1 cellular context compared by ENCODE assay signal in genomic region chr16:22189473-22190168, GRCh38.
TF ChIP-seq lines count a peak whose summit lies in the region.

No MANE protein-coding gene starts in this region.

TF ChIP-seq in GM23338, 12 proteins besides CTCF, POLR2A, EP300 and RAD21 (continued from another document):
- TF ChIP-seq, protein P1, sequence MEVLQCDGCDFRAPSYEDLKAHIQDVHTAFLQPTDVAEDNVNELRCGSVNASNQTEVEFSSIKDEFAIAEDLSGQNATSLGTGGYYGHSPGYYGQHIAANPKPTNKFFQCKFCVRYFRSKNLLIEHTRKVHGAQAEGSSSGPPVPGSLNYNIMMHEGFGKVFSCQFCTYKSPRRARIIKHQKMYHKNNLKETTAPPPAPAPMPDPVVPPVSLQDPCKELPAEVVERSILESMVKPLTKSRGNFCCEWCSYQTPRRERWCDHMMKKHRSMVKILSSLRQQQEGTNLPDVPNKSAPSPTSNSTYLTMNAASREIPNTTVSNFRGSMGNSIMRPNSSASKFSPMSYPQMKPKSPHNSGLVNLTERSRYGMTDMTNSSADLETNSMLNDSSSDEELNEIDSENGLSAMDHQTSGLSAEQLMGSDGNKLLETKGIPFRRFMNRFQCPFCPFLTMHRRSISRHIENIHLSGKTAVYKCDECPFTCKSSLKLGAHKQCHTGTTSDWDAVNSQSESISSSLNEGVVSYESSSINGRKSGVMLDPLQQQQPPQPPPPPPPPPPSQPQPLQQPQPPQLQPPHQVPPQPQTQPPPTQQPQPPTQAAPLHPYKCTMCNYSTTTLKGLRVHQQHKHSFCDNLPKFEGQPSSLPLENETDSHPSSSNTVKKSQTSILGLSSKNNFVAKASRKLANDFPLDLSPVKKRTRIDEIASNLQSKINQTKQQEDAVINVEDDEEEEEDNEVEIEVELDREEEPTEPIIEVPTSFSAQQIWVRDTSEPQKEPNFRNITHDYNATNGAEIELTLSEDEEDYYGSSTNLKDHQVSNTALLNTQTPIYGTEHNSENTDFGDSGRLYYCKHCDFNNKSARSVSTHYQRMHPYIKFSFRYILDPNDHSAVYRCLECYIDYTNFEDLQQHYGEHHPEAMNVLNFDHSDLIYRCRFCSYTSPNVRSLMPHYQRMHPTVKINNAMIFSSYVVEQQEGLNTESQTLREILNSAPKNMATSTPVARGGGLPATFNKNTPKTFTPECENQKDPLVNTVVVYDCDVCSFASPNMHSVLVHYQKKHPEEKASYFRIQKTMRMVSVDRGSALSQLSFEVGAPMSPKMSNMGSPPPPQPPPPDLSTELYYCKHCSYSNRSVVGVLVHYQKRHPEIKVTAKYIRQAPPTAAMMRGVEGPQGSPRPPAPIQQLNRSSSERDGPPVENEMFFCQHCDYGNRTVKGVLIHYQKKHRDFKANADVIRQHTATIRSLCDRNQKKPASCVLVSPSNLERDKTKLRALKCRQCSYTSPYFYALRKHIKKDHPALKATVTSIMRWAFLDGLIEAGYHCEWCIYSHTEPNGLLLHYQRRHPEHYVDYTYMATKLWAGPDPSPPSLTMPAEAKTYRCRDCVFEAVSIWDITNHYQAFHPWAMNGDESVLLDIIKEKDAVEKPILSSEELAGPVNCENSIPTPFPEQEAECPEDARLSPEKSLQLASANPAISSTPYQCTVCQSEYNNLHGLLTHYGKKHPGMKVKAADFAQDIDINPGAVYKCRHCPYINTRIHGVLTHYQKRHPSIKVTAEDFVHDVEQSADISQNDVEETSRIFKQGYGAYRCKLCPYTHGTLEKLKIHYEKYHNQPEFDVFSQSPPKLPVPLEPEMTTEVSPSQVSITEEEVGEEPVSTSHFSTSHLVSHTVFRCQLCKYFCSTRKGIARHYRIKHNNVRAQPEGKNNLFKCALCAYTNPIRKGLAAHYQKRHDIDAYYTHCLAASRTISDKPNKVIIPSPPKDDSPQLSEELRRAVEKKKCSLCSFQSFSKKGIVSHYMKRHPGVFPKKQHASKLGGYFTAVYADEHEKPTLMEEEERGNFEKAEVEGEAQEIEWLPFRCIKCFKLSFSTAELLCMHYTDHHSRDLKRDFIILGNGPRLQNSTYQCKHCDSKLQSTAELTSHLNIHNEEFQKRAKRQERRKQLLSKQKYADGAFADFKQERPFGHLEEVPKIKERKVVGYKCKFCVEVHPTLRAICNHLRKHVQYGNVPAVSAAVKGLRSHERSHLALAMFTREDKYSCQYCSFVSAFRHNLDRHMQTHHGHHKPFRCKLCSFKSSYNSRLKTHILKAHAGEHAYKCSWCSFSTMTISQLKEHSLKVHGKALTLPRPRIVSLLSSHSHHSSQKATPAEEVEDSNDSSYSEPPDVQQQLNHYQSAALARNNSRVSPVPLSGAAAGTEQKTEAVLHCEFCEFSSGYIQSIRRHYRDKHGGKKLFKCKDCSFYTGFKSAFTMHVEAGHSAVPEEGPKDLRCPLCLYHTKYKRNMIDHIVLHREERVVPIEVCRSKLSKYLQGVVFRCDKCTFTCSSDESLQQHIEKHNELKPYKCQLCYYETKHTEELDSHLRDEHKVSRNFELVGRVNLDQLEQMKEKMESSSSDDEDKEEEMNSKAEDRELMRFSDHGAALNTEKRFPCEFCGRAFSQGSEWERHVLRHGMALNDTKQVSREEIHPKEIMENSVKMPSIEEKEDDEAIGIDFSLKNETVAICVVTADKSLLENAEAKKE (CRISPR knock-in tag; IDR thresholded peaks at IDR 0.05), result no peak
- no peak for TF ChIP-seq EZH2phosphoT487 (IDR thresholded peaks at IDR 0.05; ENCODE audit: unreplicated experiment)
- TF ChIP-seq JUNB (IDR thresholded peaks at IDR 0.05; ENCODE audit: unreplicated experiment), result no peak
- no peak for TF ChIP-seq POLR2AphosphoS5 (IDR thresholded peaks at IDR 0.05; ENCODE audit: low read depth)
- no peak for TF ChIP-seq NANOG (IDR thresholded peaks at IDR 0.05; ENCODE audit: borderline replicate concordance)
- TF ChIP-seq CREB1 (CRISPR knock-in tag; IDR thresholded peaks at IDR 0.05; ENCODE audit: low read depth), result no peak
- no peak for TF ChIP-seq EZH2 (IDR thresholded peaks at IDR 0.05; ENCODE audit: low read depth, unreplicated experiment)
- no peak for TF ChIP-seq ZNF114 (CRISPR knock-in tag; IDR thresholded peaks at IDR 0.05)
- TF ChIP-seq STAT1 (IDR thresholded peaks at IDR 0.05; ENCODE audit: unreplicated experiment), result no peak
- TF ChIP-seq, protein P2, sequence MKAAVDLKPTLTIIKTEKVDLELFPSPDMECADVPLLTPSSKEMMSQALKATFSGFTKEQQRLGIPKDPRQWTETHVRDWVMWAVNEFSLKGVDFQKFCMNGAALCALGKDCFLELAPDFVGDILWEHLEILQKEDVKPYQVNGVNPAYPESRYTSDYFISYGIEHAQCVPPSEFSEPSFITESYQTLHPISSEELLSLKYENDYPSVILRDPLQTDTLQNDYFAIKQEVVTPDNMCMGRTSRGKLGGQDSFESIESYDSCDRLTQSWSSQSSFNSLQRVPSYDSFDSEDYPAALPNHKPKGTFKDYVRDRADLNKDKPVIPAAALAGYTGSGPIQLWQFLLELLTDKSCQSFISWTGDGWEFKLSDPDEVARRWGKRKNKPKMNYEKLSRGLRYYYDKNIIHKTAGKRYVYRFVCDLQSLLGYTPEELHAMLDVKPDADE (IDR thresholded peaks at IDR 0.05), result no peak
- TF ChIP-seq ZNF331 (CRISPR knock-in tag; IDR thresholded peaks at IDR 0.05; ENCODE audit: low read depth), result no peak
